In the genomic region with DNA sequence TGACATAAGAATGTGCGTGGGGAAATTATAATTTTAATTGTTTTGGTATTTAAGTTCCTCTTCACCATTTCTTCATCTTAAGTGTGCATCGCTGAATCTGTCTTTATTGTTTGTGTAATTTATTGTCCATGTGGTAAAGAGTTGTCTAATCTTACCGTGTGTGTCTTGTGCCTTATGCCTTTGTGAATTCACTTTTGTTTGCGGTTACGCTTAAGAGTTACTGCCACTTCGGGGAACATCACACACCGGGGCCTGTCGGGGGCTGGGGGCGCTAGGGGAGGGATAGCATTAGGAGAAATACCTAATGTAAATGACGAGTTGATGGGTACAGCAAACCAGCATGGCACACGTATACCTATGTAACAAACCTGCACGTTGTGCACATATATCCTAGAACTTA, we compare ENCODE assay signal across 8 cellular contexts. TPM values are rescaled to one million over a fixed set of nuclear protein-coding genes. Genes with fewer than 3 reads are reported as not detected.
DNase-seq lines count a peak whose midpoint lies in the region; ATAC-seq and TF ChIP-seq lines count a peak whose summit lies in the region.

No MANE protein-coding gene starts in this region.

- no peak for TF ChIP-seq CTCF in activated B cell treated with CpG ODN at 0.5 μM for 24 hours (IDR thresholded peaks at IDR 0.05)

- H3K27me3 ChIP-seq in iPS-18a (ENCODE audit: control insufficient read depth, insufficient read depth, low read length) = no peaks in the 10 kb centered on the region

- no peak for ATAC-seq in activated B cell treated with CpG ODN at 0.5 μM for 24 hours (ENCODE audit: low read depth)
- ATAC-seq in stimulated activated naive CD8-positive, alpha-beta T cell treated with anti-CD3 and anti-CD28 coated beads, Interleukin-15, amount 100 ng/mL, for 72 hours = no peak

- H3K9ac ChIP-seq in iPS-18a (ENCODE audit: low read length) = peak overlapping the region; percentile 91

- peak overlapping the region; percentile 60 for H3K27ac ChIP-seq in iPS-18a (ENCODE audit: low read length)

- H3K27me3 Mint-ChIP-seq in activated B cell treated with CpG ODN at 0.5 μM for 24 hours = no peaks in the 10 kb centered on the region
- no peaks in the 10 kb centered on the region for H3K27me3 Mint-ChIP-seq in stimulated activated naive CD8-positive, alpha-beta T cell treated with anti-CD3 and anti-CD28 coated beads, Interleukin-15, amount 100 ng/mL, for 72 hours

- H3K36me3 ChIP-seq in iPS-18a (ENCODE audit: control insufficient read depth, low read depth, low read length) = no peaks in the 10 kb centered on the region

- POLR2A ChIA-PET in activated B cell treated with CpG ODN at 0.5 μM for 24 hours (lab: Charles Lee) = interaction anchor here (0.7 kb wide), 1 partner anchor 202 kb away, joined by 3 read pairs; no protein-coding TSS in a partner anchor

- H3K4me3 ChIP-seq in iPS-18a (ENCODE audit: low read length) = peak overlapping the region; percentile 91

- intact Hi-C loops in activated B cell treated with CpG ODN at 0.5 μM for 24 hours (cut with micrococcal nuclease) = loop anchor here (1.0 to 10.0 kb wide), 6 partner anchors 13 to 1402 kb away; partner anchors contain the start of genes DLEC1 and RPL14

- DNase-seq in NOMO-1 treated with DMSO at 0.1 percent for 48 hours (lab: John Stamatoyannopoulos, UW; ENCODE audit: unreplicated experiment) (peak; percentile 26), NOMO-1 treated with dmso at 0.1 percent for 144 hours (lab: John Stamatoyannopoulos, UW; ENCODE audit: unreplicated experiment) (no peak), activated B cell treated with CpG ODN at 0.5 μM for 24 hours (no peak), NCI-H2227 (lab: John Stamatoyannopoulos, UW; ENCODE audit: unreplicated experiment) (no peak), NCI-H526 (lab: John Stamatoyannopoulos, UW) (no peak), DMS53 treated with DMSO at 0.1 percent for 48 hours (lab: John Stamatoyannopoulos, UW; ENCODE audit: unreplicated experiment) (no peak)
- no peak for DNase-seq in stimulated activated naive CD8-positive, alpha-beta T cell treated with anti-CD3 and anti-CD28 coated beads, Interleukin-15, amount 100 ng/mL, for 72 hours

- peak overlapping the region; percentile 97 for H3K4me3 Mint-ChIP-seq in activated B cell treated with CpG ODN at 0.5 μM for 24 hours
- peak overlapping the region; percentile 87 to 96 for H3K4me3 Mint-ChIP-seq in stimulated activated naive CD8-positive, alpha-beta T cell treated with anti-CD3 and anti-CD28 coated beads, Interleukin-15, amount 100 ng/mL, for 72 hours

- CTCF ChIA-PET in activated B cell treated with CpG ODN at 0.5 μM for 24 hours (lab: Charles Lee) = no interaction called here

- peak overlapping the region; percentile 79 for H3K27ac Mint-ChIP-seq in activated B cell treated with CpG ODN at 0.5 μM for 24 hours
- peak overlapping the region; percentile 97 to 99 for H3K27ac Mint-ChIP-seq in stimulated activated naive CD8-positive, alpha-beta T cell treated with anti-CD3 and anti-CD28 coated beads, Interleukin-15, amount 100 ng/mL, for 72 hours

- H3K9me3 Mint-ChIP-seq in activated B cell treated with CpG ODN at 0.5 μM for 24 hours = no peaks in the 10 kb centered on the region
- no peaks in the 10 kb centered on the region for H3K9me3 Mint-ChIP-seq in stimulated activated naive CD8-positive, alpha-beta T cell treated with anti-CD3 and anti-CD28 coated beads, Interleukin-15, amount 100 ng/mL, for 72 hours

- peaks cover 10% of the 10 kb centered on the region for H3K36me3 Mint-ChIP-seq in activated B cell treated with CpG ODN at 0.5 μM for 24 hours (ENCODE audit: low read depth)

- peaks cover 7% of the 10 kb centered on the region for H3K4me1 ChIP-seq in iPS-18a (ENCODE audit: control insufficient read depth, low read depth, low read length)

- peaks cover 41% of the 10 kb centered on the region for H3K4me1 Mint-ChIP-seq in activated B cell treated with CpG ODN at 0.5 μM for 24 hours
- peaks cover 44% of the 10 kb centered on the region for H3K4me1 Mint-ChIP-seq in stimulated activated naive CD8-positive, alpha-beta T cell treated with anti-CD3 and anti-CD28 coated beads, Interleukin-15, amount 100 ng/mL, for 72 hours

- no peaks in the 10 kb centered on the region for H3K9me3 ChIP-seq in iPS-18a (ENCODE audit: control insufficient read depth, low read depth, low read length)

RNA-seq across cellular contexts. Expression of gene WDR48, which starts 0.8 kb away (rescaled TPM):
- 47.7 and 48.9 TPM in 2 replicates for total RNA-seq in activated B cell treated with CpG ODN at 0.5 μM for 24 hours

RNA-seq across cellular contexts. Expression of gene SCN11A, which starts 0.9 kb away (rescaled TPM):
- total RNA-seq in activated B cell treated with CpG ODN at 0.5 μM for 24 hours = 0.16 and 0.20 TPM in 2 replicates

RNA-seq across cellular contexts. Expression of gene GORASP1, which starts 54.8 kb away (rescaled TPM):
- total RNA-seq in activated B cell treated with CpG ODN at 0.5 μM for 24 hours = 41.6 and 47.8 TPM in 2 replicates

RNA-seq across cellular contexts. Expression of gene TTC21A, which starts 54.9 kb away (rescaled TPM):
- 11.4 and 15.9 TPM in 2 replicates for total RNA-seq in activated B cell treated with CpG ODN at 0.5 μM for 24 hours
